8 cellular contexts compared by ENCODE assay signal in the genomic region with DNA sequence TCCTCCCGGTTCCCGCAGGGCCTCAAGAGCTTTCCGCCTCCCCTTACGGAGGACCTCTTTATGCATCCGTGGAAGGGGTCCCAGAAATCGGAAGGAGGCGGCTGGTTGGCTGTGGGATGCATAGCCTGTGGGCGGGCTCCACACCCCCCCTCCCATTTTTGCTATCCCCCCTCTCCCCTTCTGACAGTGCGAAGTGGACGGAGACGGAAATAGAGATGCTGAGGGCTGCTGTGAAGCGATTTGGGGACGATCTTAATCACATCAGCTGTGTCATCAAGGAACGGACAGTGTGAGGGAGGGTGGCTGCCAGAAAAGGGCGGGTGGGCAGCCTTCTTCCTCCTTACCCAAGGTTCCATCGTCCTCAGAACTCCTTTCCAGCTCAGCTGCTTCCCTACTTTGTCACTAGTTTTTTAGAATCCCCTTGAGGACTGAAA. TPM values are rescaled to one million over a fixed set of nuclear protein-coding genes. Genes with fewer than 3 reads are reported as not detected.
DNase-seq lines count a peak whose midpoint lies in the region; ATAC-seq and TF ChIP-seq lines count a peak whose summit lies in the region.

No MANE protein-coding gene starts in this region.

- peaks cover 4% of the 10 kb centered on the region; the same call in 1 of the 2 replicates for H3K9me3 ChIP-seq in AG04450 (ENCODE audit: control insufficient read depth, insufficient read depth, low read length)
- H3K9me3 ChIP-seq in Karpas-422 (ENCODE audit: low read length), result no peaks in the 10 kb centered on the region
- no peaks in the 10 kb centered on the region for H3K9me3 ChIP-seq in muscle layer of duodenum (ENCODE audit: control insufficient read depth in 1 of 2, low read length in 2 of 2)

- H2AFZ ChIP-seq in Karpas-422 (ENCODE audit: low read length), result no peak overlapping the region

- peaks cover 2% of the 10 kb centered on the region; the same call in 1 of the 2 replicates for H4K20me1 ChIP-seq in Karpas-422 (ENCODE audit: insufficient read depth, low read depth, low read length)

- ATAC-seq in HG02642 (IDR thresholded peaks at IDR 0.05; ENCODE audit: poor library complexity, unreplicated experiment), result no peak
- no peak for ATAC-seq in HG03135 (IDR thresholded peaks at IDR 0.05; ENCODE audit: unreplicated experiment)

- H3K79me2 ChIP-seq in Karpas-422 (ENCODE audit: low read length), result peaks cover 34% of the 10 kb centered on the region

- DNase-seq in AG04450 (ENCODE audit: low read depth, low spot score) (no peak), Karpas-422 (no peak), caudate nucleus (lab: John Stamatoyannopoulos, UW) (no peak), NCI-H526 treated with DMSO at 0.1 percent for 48 hours (lab: John Stamatoyannopoulos, UW) (no peak), mucosa of gallbladder (ENCODE audit: low spot score) (no peak)

- H3K9me2 ChIP-seq in Karpas-422 (replicated peaks; ENCODE audit: insufficient read depth, low read length), result no peaks in the 10 kb centered on the region

- no peaks in the 10 kb centered on the region for H3K36me3 ChIP-seq in Karpas-422 (ENCODE audit: insufficient read depth, low read length)
- peaks cover 0 to 8% of the 10 kb centered on the region in 2 donors for H3K36me3 ChIP-seq in muscle layer of duodenum (ENCODE audit: control insufficient read depth in 1 of 2, insufficient read depth in 2 of 2, low read length in 2 of 2)

- CTCF ChIA-PET in AG04450 (lab: Charles Lee), result interaction anchor here (0.6 to 1.5 kb wide), 10 partner anchors 9 to 507 kb away, joined by 3 to 7 read pairs (median 4); no protein-coding TSS in a partner anchor

- POLR2A ChIA-PET in AG04450 (lab: Yijun Ruan, JAX), result interaction anchor here (1.0 kb wide), 1 partner anchor 9 kb away, joined by 3 read pairs; no protein-coding TSS in a partner anchor

- H3K9ac ChIP-seq in Karpas-422 (ENCODE audit: low read length), result peak overlapping the region; percentile 98

- no peaks in the 10 kb centered on the region for H3K27me3 ChIP-seq in AG04450 (ENCODE audit: control insufficient read depth, insufficient read depth, low read length)
- H3K27me3 ChIP-seq in Karpas-422 (ENCODE audit: low read length), result no peaks in the 10 kb centered on the region
- H3K27me3 ChIP-seq in muscle layer of duodenum (ENCODE audit: low read depth, low read length), result no peaks in the 10 kb centered on the region

- H3K4me1 ChIP-seq in Karpas-422 (ENCODE audit: low read length), result peaks cover 23% of the 10 kb centered on the region
- peaks cover 21 to 50% of the 10 kb centered on the region in 2 donors for H3K4me1 ChIP-seq in muscle layer of duodenum (ENCODE audit: control insufficient read depth in 1 of 2, insufficient read depth in 2 of 2, low read length in 2 of 2)

- peak overlapping the region; percentile 71 for H3K4me2 ChIP-seq in Karpas-422 (ENCODE audit: low read depth, low read length, poor library complexity, severe bottlenecking)

- peak overlapping the region; percentile 83 for H3K4me3 ChIP-seq in AG04450 (ENCODE audit: low read depth, low read length)
- H3K4me3 ChIP-seq in Karpas-422 (ENCODE audit: low read length), result peak overlapping the region; percentile 70
- peak overlapping the region; percentile 73 to 94 for H3K4me3 ChIP-seq in muscle layer of duodenum (ENCODE audit: low read depth in 1 of 2, low read length in 2 of 2)

- H3K27ac ChIP-seq in AG04450 (ENCODE audit: low read depth, low read length) (peak overlapping the region; percentile 97), Karpas-422 (ENCODE audit: low read length) (no peak overlapping the region), caudate nucleus (ENCODE audit: low read depth, low read length) (peak overlapping the region; percentile 100), muscle layer of duodenum (ENCODE audit: low read length) (peak overlapping the region; percentile 96)

- TF ChIP-seq CTCF in AG04450 (IDR thresholded peaks at IDR 0.05; ENCODE audit: low read depth, low read length), result no peak

RNA-seq across cellular contexts. Expression of a gene that starts 3.2 kb away (rescaled TPM):
- 240 and 332 TPM in 2 replicates for polyA plus RNA-seq in AG04450 (2011; rRNA removed)
- polyA minus RNA-seq in AG04450 (2011; rRNA and poly(A)+ RNA removed), result 85.9 and 117 TPM in 2 replicates
- total RNA-seq in Karpas-422 (2014; rRNA removed; shearing (Covaris generic); ENCODE audit: low replicate concordance), result 107 and 310 TPM in 2 replicates
- 228 TPM for total RNA-seq in mucosa of gallbladder

RNA-seq across cellular contexts. Expression of a gene that starts 7.2 kb away (rescaled TPM):
- 0.02 TPM in 1 of 2 replicates, not detected in the other for polyA plus RNA-seq in AG04450 (2011; rRNA removed)
- not detected in 2 replicates for polyA minus RNA-seq in AG04450 (2011; rRNA and poly(A)+ RNA removed)
- not detected in 2 replicates for total RNA-seq in Karpas-422 (2014; rRNA removed; shearing (Covaris generic); ENCODE audit: low replicate concordance)
- 6.2 TPM for total RNA-seq in mucosa of gallbladder

RNA-seq across cellular contexts. Expression of a gene that starts 19.8 kb away (rescaled TPM):
- not detected in 2 replicates for polyA plus RNA-seq in AG04450 (2011; rRNA removed)
- polyA minus RNA-seq in AG04450 (2011; rRNA and poly(A)+ RNA removed), result not detected in 2 replicates
- total RNA-seq in Karpas-422 (2014; rRNA removed; shearing (Covaris generic); ENCODE audit: low replicate concordance), result not detected in 2 replicates
- total RNA-seq in mucosa of gallbladder, result not detected

RNA-seq across cellular contexts. Expression of a gene that starts 20.2 kb away (rescaled TPM):
- 1.5 and 1.7 TPM in 2 replicates for polyA plus RNA-seq in AG04450 (2011; rRNA removed)
- 1.8 and 2.4 TPM in 2 replicates for polyA minus RNA-seq in AG04450 (2011; rRNA and poly(A)+ RNA removed)
- 1.3 and 6.0 TPM in 2 replicates for total RNA-seq in Karpas-422 (2014; rRNA removed; shearing (Covaris generic); ENCODE audit: low replicate concordance)
- 44.4 TPM for total RNA-seq in mucosa of gallbladder

RNA-seq across cellular contexts. Expression of a gene that starts 28.3 kb away (rescaled TPM):
- polyA plus RNA-seq in AG04450 (2011; rRNA removed), result not detected in 2 replicates
- not detected in 2 replicates for polyA minus RNA-seq in AG04450 (2011; rRNA and poly(A)+ RNA removed)
- total RNA-seq in Karpas-422 (2014; rRNA removed; shearing (Covaris generic); ENCODE audit: low replicate concordance), result not detected in 2 replicates
- total RNA-seq in mucosa of gallbladder, result 4.5 TPM
